ENCODE assay signal across 14 cellular contexts in the genomic region with DNA sequence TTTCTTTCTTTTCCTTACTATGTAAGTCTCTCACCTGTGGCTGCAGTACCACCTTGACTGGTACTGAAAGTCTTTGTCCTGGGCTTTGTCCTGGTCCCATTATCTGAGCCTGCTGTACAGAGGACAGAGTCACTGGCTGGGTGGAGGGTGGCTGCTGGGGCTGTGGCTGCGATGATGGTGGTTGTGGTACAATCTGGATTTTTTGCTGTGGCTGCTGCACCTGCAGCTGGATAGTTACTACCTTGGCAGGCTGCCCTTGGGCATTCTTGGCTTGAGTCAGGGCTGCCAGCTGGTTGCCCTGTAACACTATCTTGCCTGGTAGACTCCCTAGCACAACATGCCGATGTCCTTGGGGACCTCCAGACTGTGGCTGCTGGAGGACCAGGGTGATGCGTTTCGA. TPM values are rescaled to one million over a fixed set of nuclear protein-coding genes. Genes with fewer than 3 reads are reported as not detected.
DNase-seq lines count a peak whose midpoint lies in the region; ATAC-seq and TF ChIP-seq lines count a peak whose summit lies in the region.
"Had no signal": no experiment of that assay in that cellular context is flagged by ENCODE, and none has a peak within 500 bp of the region (broad histone marks: within the 10 kb centered on the region; RNA-seq: fewer than 3 reads in every experiment).

No MANE protein-coding gene starts in this region.

- intact Hi-C loops in adrenal gland (cut with DNase I): no loop called here

- peaks cover 0 to 4% of the 10 kb centered on the region in 2 donors for H3K4me1 ChIP-seq in adrenal gland (replicated peaks in 1 of 2)

- WGBS in adrenal gland, 4 donors: 55 to 57% (median 56%) methylated on average over 4 of the region's 4 CpGs

- H3K4me3 ChIP-seq in adrenal gland: no peak overlapping the region
- H3K4me3 ChIP-seq in coronary artery: no peak overlapping the region
- H3K4me3 ChIP-seq: spleen had no signal

- DNase-seq in H4 (ENCODE audit: low spot score): peak; percentile 8
- peak; percentile 80 for DNase-seq in NCI-H2029 (lab: John Stamatoyannopoulos, UW)
- DNase-seq in adrenal gland: peak; percentile 25 to 83 (median 78)
- DNase-seq in myocyte (ENCODE audit: low read depth): peak; percentile 97
- DNase-seq in coronary artery (ENCODE audit: low spot score): no peak
- no peak for DNase-seq in mesenteric fat pad (ENCODE audit: low spot score)
- DNase-seq: activated CD4-positive, alpha-beta T cell treated with anti-CD3 and anti-CD28 coated beads, Interleukin-2, amount 50 U/mL, for 1 hour; erythroblast; kidney; MV-4-11; NCI-H748 treated with DMSO at 0.1 percent for 48 hours; spleen; stimulated activated naive CD4-positive, alpha-beta T cell treated with Interleukin-2 at 50 U/mL for 16 hours had no signal

- H3K27me3 ChIP-seq in adrenal gland: no peaks in the 10 kb centered on the region
- H3K27me3 ChIP-seq: spleen had no signal

- H3K27ac ChIP-seq in adrenal gland (no peak overlapping the region), coronary artery (no peak overlapping the region)
- H3K27ac ChIP-seq: spleen had no signal

- ATAC-seq in HG02938 (IDR thresholded peaks at IDR 0.05; ENCODE audit: unreplicated experiment): no peak

- no peak for TF ChIP-seq CTCF in adrenal gland (IDR thresholded peaks at IDR 0.05)
- no peak for TF ChIP-seq CTCF in coronary artery (IDR thresholded peaks at IDR 0.05)

- H3K36me3 ChIP-seq in adrenal gland (replicated peaks in 1 of 2): peaks cover 0 to 78% of the 10 kb centered on the region in 2 donors

- no peaks in the 10 kb centered on the region for H3K9me3 ChIP-seq in adrenal gland (replicated peaks in 1 of 3)
- H3K9me3 ChIP-seq: spleen had no signal

- TF ChIP-seq POLR2A in adrenal gland (IDR thresholded peaks at IDR 0.05): no peak

RNA-seq across cellular contexts. Expression of a gene that starts 27.0 kb away (rescaled TPM):
- total RNA-seq in H4 (2014; rRNA removed; shearing (Covaris generic)): 19.5 and 26.5 TPM in 2 replicates
- total RNA-seq in adrenal gland (10 to 100 TPM; 48.6 to 69.0 (median 59.3) TPM), myocyte (41.6 and 48.5 TPM in 2 replicates), mesenteric fat pad (60.9 TPM)
- 10 to 100 TPM; 43.0 to 53.1 (median 51.6) TPM for polyA plus RNA-seq in adrenal gland
- 34.1 TPM for polyA plus RNA-seq in myocyte (2012)

RNA-seq across cellular contexts. Expression of a gene that starts 45.1 kb away (rescaled TPM):
- total RNA-seq in H4 (2014; rRNA removed; shearing (Covaris generic)): 88.6 and 104 TPM in 2 replicates
- total RNA-seq in adrenal gland (10 to 100 TPM; 39.2 to 51.6 (median 47.9) TPM), myocyte (70.7 and 75.3 TPM in 2 replicates), mesenteric fat pad (52.6 TPM)
- polyA plus RNA-seq in adrenal gland: 10 to 100 TPM; 45.8 to 69.8 (median 50.4) TPM
- 37.7 TPM for polyA plus RNA-seq in myocyte (2012)

RNA-seq across cellular contexts. Expression of a gene that starts 47.8 kb away (rescaled TPM):
- 17.5 and 22.9 TPM in 2 replicates for total RNA-seq in H4 (2014; rRNA removed; shearing (Covaris generic))
- total RNA-seq in adrenal gland: 10 to 100 TPM; 16.8 to 50.6 (median 30.0) TPM
- 10 to 100 TPM; 14.0 to 49.1 (median 23.9) TPM for polyA plus RNA-seq in adrenal gland
- total RNA-seq in myocyte: 21.9 and 26.4 TPM in 2 replicates
- polyA plus RNA-seq in myocyte (2012): 28.3 TPM
- 24.2 TPM for total RNA-seq in mesenteric fat pad

RNA-seq across cellular contexts. Expression of a gene that starts 48.1 kb away (rescaled TPM):
- total RNA-seq in H4 (2014; rRNA removed; shearing (Covaris generic)): 12.7 and 14.3 TPM in 2 replicates
- total RNA-seq in adrenal gland: 10 to 100 TPM; 31.5 to 91.5 (median 58.3) TPM
- polyA plus RNA-seq in adrenal gland: 10 to 100 TPM; 15.5 to 74.8 (median 21.6) TPM
- total RNA-seq in myocyte: 25.6 and 27.8 TPM in 2 replicates
- polyA plus RNA-seq in myocyte (2012): 78.7 TPM
- total RNA-seq in mesenteric fat pad: 85.0 TPM

Comparison
In these comparisons a context has a peak if more than half of its experiments do, and no peak if none do; other contexts are left out.
1. DNase-seq: peak in H4 (single experiment), NCI-H2029 (single experiment), adrenal gland (7 of 7) and myocyte (single experiment); none in coronary artery (single experiment) and mesenteric fat pad (single experiment).